In the genomic region with DNA sequence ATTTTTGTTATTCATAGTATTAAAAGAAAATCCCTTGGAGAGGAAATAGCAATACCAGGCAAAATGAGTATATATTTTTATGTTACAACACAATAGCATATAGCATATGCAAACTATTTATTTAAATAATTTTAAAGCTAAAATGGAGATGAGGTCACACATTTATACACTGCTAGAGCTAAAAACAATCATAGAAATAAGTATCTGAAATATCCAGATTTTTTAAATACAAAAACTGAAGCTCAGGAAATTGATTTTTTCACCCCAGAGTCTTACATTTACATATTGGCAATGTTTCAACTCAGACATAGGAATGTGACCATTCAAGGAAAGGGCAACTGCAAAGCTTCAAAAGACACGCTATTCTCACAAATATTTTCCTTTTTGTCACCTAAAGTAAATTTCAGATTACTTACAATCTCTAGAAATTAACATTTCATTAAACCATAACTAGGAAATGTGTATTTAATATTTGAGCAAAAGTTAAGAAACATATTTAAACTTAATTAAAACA, we compare ENCODE assay signal across 19 cellular contexts. TPM values are rescaled to one million over a fixed set of nuclear protein-coding genes. Genes with fewer than 3 reads are reported as not detected.
A peak's percentile ranks its signal among the peaks of the same experiment; 100 is the strongest.
DNase-seq lines count a peak whose midpoint lies in the region; ATAC-seq and FAIRE-seq lines count a peak whose summit lies in the region.
"Had no signal": no experiment of that assay in that cellular context is flagged by ENCODE, and none has a peak within 500 bp of the region (broad histone marks: within the 10 kb centered on the region; RNA-seq: fewer than 3 reads in every experiment).

No MANE protein-coding gene starts in this region.

- no peak overlapping the region for H3K4me3 ChIP-seq in small intestine (ENCODE audit: low read depth in 1 of 2, low read length in 2 of 2)
- H3K4me3 ChIP-seq: skin epidermis had no signal

- no peaks in the 10 kb centered on the region for H3K36me3 ChIP-seq in small intestine (ENCODE audit: control insufficient read depth in 2 of 2, insufficient read depth in 2 of 2, low read length in 2 of 2)

- DNase-seq in HCEC 1CT, result peak; percentile 28
- DNase-seq in small intestine, result no peak
- DNase-seq in NCI-H1930 (lab: John Stamatoyannopoulos, UW), result no peak
- DNase-seq: activated gamma-delta T cell; effector memory CD8-positive, alpha-beta T cell; foreskin fibroblast; NCI-H1436 treated with DMSO at 0.1 percent for 48 hours; NCI-H510A; OCI-M1; stimulated activated naive B cell treated with anti-CD40 and anti-IgM and Interleukin-4, amounts not matched to agents 10 μg/mL and 1 μg/mL and 100 μg/mL, for 72 hours had no signal

- peaks cover 4 to 12% of the 10 kb centered on the region in 2 donors for H3K4me1 ChIP-seq in small intestine (ENCODE audit: control insufficient read depth in 2 of 2, insufficient read depth in 1 of 2, low read depth in 1 of 2, low read length in 1 of 2)

- ATAC-seq in GM18520 (IDR thresholded peaks at IDR 0.05; ENCODE audit: unreplicated experiment) (no peak), GM21737 (IDR thresholded peaks at IDR 0.05; ENCODE audit: unreplicated experiment) (no peak)
- ATAC-seq: effector memory CD8-positive, alpha-beta T cell; stimulated activated naive B cell treated with anti-CD40 and anti-IgM and Interleukin-4, amounts not matched to agents 10 μg/mL and 1 μg/mL and 100 μg/mL, for 72 hours; WTC11 had no signal

- no peak overlapping the region for H3K27ac ChIP-seq in small intestine (ENCODE audit: low read depth in 1 of 2, low read length in 1 of 2)
- H3K27ac ChIP-seq: KMS-11 had no signal

- no peaks in the 10 kb centered on the region for H3K9me3 ChIP-seq in small intestine (ENCODE audit: control insufficient read depth, low read depth)

- 53 to 73% (median 63%) methylated on average over 1 of the region's 1 CpG for WGBS in small intestine, 3 donors

- peak; percentile 97 for FAIRE-seq in TTC549 (lab: Jason Lieb, UNC)
- FAIRE-seq in islet of Langerhans (lab: Jason Lieb, UNC), result peak; percentile 88
- FAIRE-seq in small intestine (lab: Jason Lieb, UNC), result peak; percentile 90
- FAIRE-seq: GM12891, urothelium cell line had no signal

- H3K27me3 ChIP-seq in small intestine (ENCODE audit: control insufficient read depth in 2 of 2, insufficient read depth in 2 of 2, low read length in 2 of 2), result no peaks in the 10 kb centered on the region

RNA-seq across cellular contexts. Expression of gene TFPI, which starts 8.9 kb away (rescaled TPM):
- 10 to 100 TPM; 36.2 to 56.4 (median 41.9) TPM for polyA plus RNA-seq in small intestine
